ENCODE assay signal across 17 cellular contexts in genomic region chr4:128906581-128906980, GRCh38.
DNase-seq lines count a peak whose midpoint lies in the region; ATAC-seq and TF ChIP-seq lines count a peak whose summit lies in the region.
"Had no signal": no experiment of that assay in that cellular context is flagged by ENCODE, and none has a peak within 500 bp of the region (broad histone marks: within the 10 kb centered on the region; RNA-seq: fewer than 3 reads in every experiment).

No MANE protein-coding gene starts in this region.

- no peaks in the 10 kb centered on the region for H3K4me1 ChIP-seq in esophagus squamous epithelium
- H3K4me1 ChIP-seq: A549, Caco-2, HAP-1 had no signal

- POLR2A ChIA-PET in activated CD8-positive, alpha-beta T cell treated with anti-CD3 and anti-CD28 coated beads, Interleukin-2, amount 10 ng/mL, durations not matched to agents 7 days and 5 days (lab: Charles Lee): no interaction called here

- H3K27me3 ChIP-seq in esophagus squamous epithelium: no peaks in the 10 kb centered on the region

- no peak for ATAC-seq in natural killer cell
- ATAC-seq in natural killer cell treated with Interleukin-12 subunit alpha and Interleukin-12 subunit beta and Interleukin-15 and Interleukin-18, amount 100 ng/mL, for 72 hours: no peak
- peak; percentile 65 for ATAC-seq in HG03039 (IDR thresholded peaks at IDR 0.05; ENCODE audit: unreplicated experiment)
- no peak for ATAC-seq in activated CD8-positive, alpha-beta T cell treated with anti-CD3 and anti-CD28 coated beads, Interleukin-2, amount 10 ng/mL, durations not matched to agents 7 days and 5 days
- ATAC-seq: A549, K562 had no signal

- DNase-seq in natural killer cell (no peak), endothelial cell (ENCODE audit: low spot score) (no peak), esophagus squamous epithelium (lab: John Stamatoyannopoulos, UW) (no peak), NCI-H82 treated with DMSO at 0.1 percent for 48 hours (lab: John Stamatoyannopoulos, UW; ENCODE audit: unreplicated experiment) (no peak)
- DNase-seq in natural killer cell treated with Interleukin-12 subunit alpha and Interleukin-12 subunit beta and Interleukin-15 and Interleukin-18, amount 100 ng/mL, for 72 hours (ENCODE audit: low spot score): no peak
- DNase-seq in activated CD8-positive, alpha-beta T cell treated with anti-CD3 and anti-CD28 coated beads, Interleukin-2, amount 10 ng/mL, durations not matched to agents 7 days and 5 days: no peak
- DNase-seq: AML-193; Caco-2; CD4-positive, alpha-beta T cell; GM23248; IMR-90 had no signal

- H3K36me3 Mint-ChIP-seq in natural killer cell (no peaks in the 10 kb centered on the region), endothelial cell (ENCODE audit: low read depth, unreplicated experiment) (peaks cover 2% of the 10 kb centered on the region)
- H3K36me3 Mint-ChIP-seq in natural killer cell treated with Interleukin-12 subunit alpha and Interleukin-12 subunit beta and Interleukin-15 and Interleukin-18, amount 100 ng/mL, for 72 hours: no peaks in the 10 kb centered on the region
- peaks cover 5% of the 10 kb centered on the region for H3K36me3 Mint-ChIP-seq in activated CD8-positive, alpha-beta T cell treated with anti-CD3 and anti-CD28 coated beads, Interleukin-2, amount 10 ng/mL, durations not matched to agents 7 days and 5 days (ENCODE audit: low read depth)

- H3K4me3 Mint-ChIP-seq in natural killer cell (no peak overlapping the region), endothelial cell (ENCODE audit: unreplicated experiment) (no peak overlapping the region)
- H3K4me3 Mint-ChIP-seq in natural killer cell treated with Interleukin-12 subunit alpha and Interleukin-12 subunit beta and Interleukin-15 and Interleukin-18, amount 100 ng/mL, for 72 hours: no peak overlapping the region
- no peak overlapping the region for H3K4me3 Mint-ChIP-seq in activated CD8-positive, alpha-beta T cell treated with anti-CD3 and anti-CD28 coated beads, Interleukin-2, amount 10 ng/mL, durations not matched to agents 7 days and 5 days
- H3K4me3 Mint-ChIP-seq: CD4-positive, alpha-beta T cell had no signal

- H3K27me3 Mint-ChIP-seq in natural killer cell (ENCODE audit: low read depth in 2 of 2) (no peaks in the 10 kb centered on the region), endothelial cell (ENCODE audit: unreplicated experiment) (no peaks in the 10 kb centered on the region)
- no peaks in the 10 kb centered on the region for H3K27me3 Mint-ChIP-seq in natural killer cell treated with Interleukin-12 subunit alpha and Interleukin-12 subunit beta and Interleukin-15 and Interleukin-18, amount 100 ng/mL, for 72 hours
- no peaks in the 10 kb centered on the region for H3K27me3 Mint-ChIP-seq in activated CD8-positive, alpha-beta T cell treated with anti-CD3 and anti-CD28 coated beads, Interleukin-2, amount 10 ng/mL, durations not matched to agents 7 days and 5 days (ENCODE audit: low read depth)
- H3K27me3 Mint-ChIP-seq: CD4-positive, alpha-beta T cell had no signal

- H3K4me3 ChIP-seq in esophagus squamous epithelium: no peak overlapping the region
- H3K4me3 ChIP-seq: A549, GM23248, HAP-1, K562 had no signal

- H3K9me3 ChIP-seq in esophagus squamous epithelium: no peaks in the 10 kb centered on the region
- H3K9me3 ChIP-seq: A549, Caco-2, HAP-1 had no signal

- TF ChIP-seq CTCF in natural killer cell (IDR thresholded peaks at IDR 0.05) (no peak), endothelial cell (IDR thresholded peaks at IDR 0.05; ENCODE audit: unreplicated experiment) (no peak), esophagus squamous epithelium (IDR thresholded peaks at IDR 0.05) (no peak)

- no peaks in the 10 kb centered on the region for H3K9me3 Mint-ChIP-seq in natural killer cell
- no peaks in the 10 kb centered on the region for H3K9me3 Mint-ChIP-seq in natural killer cell treated with Interleukin-12 subunit alpha and Interleukin-12 subunit beta and Interleukin-15 and Interleukin-18, amount 100 ng/mL, for 72 hours
- H3K9me3 Mint-ChIP-seq in endothelial cell (ENCODE audit: unreplicated experiment): no peaks in the 10 kb centered on the region
- no peaks in the 10 kb centered on the region for H3K9me3 Mint-ChIP-seq in activated CD8-positive, alpha-beta T cell treated with anti-CD3 and anti-CD28 coated beads, Interleukin-2, amount 10 ng/mL, durations not matched to agents 7 days and 5 days (ENCODE audit: insufficient read depth)
- H3K9me3 Mint-ChIP-seq: CD4-positive, alpha-beta T cell had no signal

- intact Hi-C loops in natural killer cell (cut with micrococcal nuclease): no loop called here
- intact Hi-C loops in esophagus squamous epithelium (cut with DNase I): no loop called here

- H3K27ac Mint-ChIP-seq in natural killer cell (peak overlapping the region; percentile 2 to 50), endothelial cell (ENCODE audit: unreplicated experiment) (peak overlapping the region; percentile 84)
- no peak overlapping the region for H3K27ac Mint-ChIP-seq in natural killer cell treated with Interleukin-12 subunit alpha and Interleukin-12 subunit beta and Interleukin-15 and Interleukin-18, amount 100 ng/mL, for 72 hours
- no peak overlapping the region for H3K27ac Mint-ChIP-seq in activated CD8-positive, alpha-beta T cell treated with anti-CD3 and anti-CD28 coated beads, Interleukin-2, amount 10 ng/mL, durations not matched to agents 7 days and 5 days
- H3K27ac Mint-ChIP-seq: CD4-positive, alpha-beta T cell had no signal

- H3K4me1 Mint-ChIP-seq in natural killer cell (peaks cover 24 to 33% of the 10 kb centered on the region in 2 donors), endothelial cell (ENCODE audit: unreplicated experiment) (peaks cover 24% of the 10 kb centered on the region)
- peaks cover 16 to 17% of the 10 kb centered on the region in 2 donors for H3K4me1 Mint-ChIP-seq in natural killer cell treated with Interleukin-12 subunit alpha and Interleukin-12 subunit beta and Interleukin-15 and Interleukin-18, amount 100 ng/mL, for 72 hours (ENCODE audit: low read depth in 2 of 2)
- H3K4me1 Mint-ChIP-seq in activated CD8-positive, alpha-beta T cell treated with anti-CD3 and anti-CD28 coated beads, Interleukin-2, amount 10 ng/mL, durations not matched to agents 7 days and 5 days (ENCODE audit: low read depth): peaks cover 3% of the 10 kb centered on the region

- H3K36me3 ChIP-seq in esophagus squamous epithelium: no peaks in the 10 kb centered on the region
- H3K36me3 ChIP-seq: HAP-1 had no signal

- no peak for TF ChIP-seq POLR2A in esophagus squamous epithelium (IDR thresholded peaks at IDR 0.05)

- 86 to 90% methylated on average over 1 of the region's 1 CpG for WGBS in esophagus squamous epithelium, 2 donors

- H3K27ac ChIP-seq in esophagus squamous epithelium: no peak overlapping the region
- H3K27ac ChIP-seq: 22Rv1, A549, C4-2B, GM23248 had no signal

- CTCF ChIA-PET in activated CD8-positive, alpha-beta T cell treated with anti-CD3 and anti-CD28 coated beads, Interleukin-2, amount 10 ng/mL, durations not matched to agents 7 days and 5 days (lab: Charles Lee): interaction anchor here (1.5 kb wide), 1 partner anchor 14 kb away, joined by 3 read pairs; no protein-coding TSS in a partner anchor

Comparison
In these comparisons a context has a peak if more than half of its experiments do, and no peak if none do; other contexts are left out.
1. H3K27ac Mint-ChIP-seq: peak in natural killer cell (2 of 2) and endothelial cell (single experiment); none in natural killer cell treated with Interleukin-12 subunit alpha and Interleukin-12 subunit beta and Interleukin-15 and Interleukin-18, amount 100 ng/mL, for 72 hours (0 of 2) and activated CD8-positive, alpha-beta T cell treated with anti-CD3 and anti-CD28 coated beads, Interleukin-2, amount 10 ng/mL, durations not matched to agents 7 days and 5 days (single experiment).